In the genomic region with DNA sequence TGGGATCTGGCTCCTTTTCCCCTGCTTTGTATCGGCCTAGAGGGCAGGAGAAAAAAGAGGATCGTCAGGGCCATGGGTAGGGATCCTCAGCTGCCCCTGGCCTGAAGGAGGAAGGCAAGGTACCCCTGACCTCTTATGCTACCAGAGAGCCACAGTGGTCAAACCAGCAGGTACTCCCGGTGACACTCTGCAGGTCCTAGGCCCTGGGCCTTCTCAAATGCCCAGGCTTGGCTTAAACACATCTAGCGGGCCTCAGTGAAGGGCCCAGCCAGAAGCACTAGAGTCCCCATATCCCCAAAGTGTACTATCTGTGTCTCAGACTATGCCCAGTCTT, we compare ENCODE assay signal across 14 cellular contexts. TPM values are rescaled to one million over a fixed set of nuclear protein-coding genes. Genes with fewer than 3 reads are reported as not detected.
A peak's percentile ranks its signal among the peaks of the same experiment; 100 is the strongest.
DNase-seq lines count a peak whose midpoint lies in the region; ATAC-seq and TF ChIP-seq lines count a peak whose summit lies in the region.
"Had no signal": no experiment of that assay in that cellular context is flagged by ENCODE, and none has a peak within 500 bp of the region (broad histone marks: within the 10 kb centered on the region; RNA-seq: fewer than 3 reads in every experiment).

No MANE protein-coding gene starts in this region.

- TF ChIP-seq EP300 in stomach (IDR thresholded peaks at IDR 0.05) = no peak

- H3K9me3 Mint-ChIP-seq in GM23338 = no peaks in the 10 kb centered on the region

- H3F3A ChIP-seq in GM23338 (replicated peaks; ENCODE audit: low read depth) = no peaks in the 10 kb centered on the region

- H3K79me2 ChIP-seq in GM23338 (replicated peaks; ENCODE audit: insufficient read depth) = 0 out of 2 replicates have a peak, but pooled peaks cover 5% of the 10 kb centered on the region

- H4K20me1 ChIP-seq in GM23338 (replicated peaks; ENCODE audit: insufficient read depth) = peaks cover 3% of the 10 kb centered on the region; the same call in 1 of the 2 replicates

- H3K27me3 Mint-ChIP-seq in T-helper 17 cell (no peaks in the 10 kb centered on the region), GM23338 (ENCODE audit: insufficient read depth, low read depth, poor library complexity) (peaks cover 18% of the 10 kb centered on the region)

- no peak overlapping the region for H2AFZ ChIP-seq in GM23338

- TF ChIP-seq CTCF in stomach (IDR thresholded peaks at IDR 0.05) (no peak), GM23338 (conservative IDR thresholded peaks at IDR 0.05; ENCODE audit: low read depth in 2 of 2) (no peak)

- DNase-seq in activated CD8-positive, alpha-beta memory T cell treated with anti-CD3 and anti-CD28 coated beads for 24 hours = peak; percentile 60
- no peak for DNase-seq in activated CD8-positive, alpha-beta memory T cell treated with anti-CD3 and anti-CD28 coated beads, Interleukin-2, amount 50 U/mL, for 48 hours
- DNase-seq in T-helper 17 cell = peak in 2 of 3 donors; percentile 3 to 6
- DNase-seq in islet precursor cell = peak; percentile 20
- no peak for DNase-seq in stomach
- DNase-seq in GM23338 (ENCODE audit: low spot score) = no peak
- no peak for DNase-seq in SKM-1 (lab: John Stamatoyannopoulos, UW; ENCODE audit: unreplicated experiment)
- DNase-seq: hypothalamus, NCI-H1092 treated with DMSO at 0.1 percent for 48 hours, NCI-H524 treated with DMSO at 0.1 percent for 48 hours had no signal

- no peaks in the 10 kb centered on the region for H3K27me3 ChIP-seq in stomach
- H3K27me3 ChIP-seq in GM23338 (ENCODE audit: insufficient read depth) = peaks cover 17% of the 10 kb centered on the region
- H3K27me3 ChIP-seq: SJSA1 had no signal

- ATAC-seq in T-helper 17 cell (no peak), GM23338 (no peak), HG03025 (IDR thresholded peaks at IDR 0.05; ENCODE audit: low FRiP score, unreplicated experiment) (no peak)

- H3K27ac Mint-ChIP-seq in T-helper 17 cell = peak overlapping the region; percentile 100
- no peak overlapping the region for H3K27ac Mint-ChIP-seq in GM23338

- WGBS in stomach, 5 donors = 72 to 100% (median 82%) methylated on average over 2 to 4 of the region's 4 CpGs

- peak overlapping the region in 4 of 5 donors; percentile 43 to 97 (median 94) for H3K27ac ChIP-seq in stomach
- no peak overlapping the region for H3K27ac ChIP-seq in GM23338 (ENCODE audit: low read depth)
- H3K27ac ChIP-seq: SJSA1 had no signal

- H3K36me3 ChIP-seq in stomach = peaks cover 55 to 76% (median 60%) of the 10 kb centered on the region in 4 donors
- H3K36me3 ChIP-seq in GM23338 (ENCODE audit: insufficient read depth) = no peaks in the 10 kb centered on the region

- H3K4me1 Mint-ChIP-seq in T-helper 17 cell (peaks cover 59% of the 10 kb centered on the region), GM23338 (peaks cover 19% of the 10 kb centered on the region)

- TF ChIP-seq POLR2A in stomach (IDR thresholded peaks at IDR 0.05) = no peak

- H3K4me1 ChIP-seq in stomach = peaks cover 48 to 82% (median 70%) of the 10 kb centered on the region in 4 donors
- peaks cover 7% of the 10 kb centered on the region for H3K4me1 ChIP-seq in GM23338 (ENCODE audit: insufficient read depth)

- H3K4me3 Mint-ChIP-seq in T-helper 17 cell (peak overlapping the region; percentile 95), GM23338 (no peak overlapping the region)

- H3K4me3 ChIP-seq in stomach = peak overlapping the region in 2 of 4 donors; percentile 87 to 96
- no peak overlapping the region for H3K4me3 ChIP-seq in GM23338
- H3K4me3 ChIP-seq: SJSA1, smooth muscle cell had no signal

- peaks cover 14% of the 10 kb centered on the region for H3K36me3 Mint-ChIP-seq in T-helper 17 cell (ENCODE audit: low read depth)
- H3K36me3 Mint-ChIP-seq in GM23338 (ENCODE audit: low read depth) = peaks cover 20% of the 10 kb centered on the region

- intact Hi-C loops in stomach (cut with DNase I; ENCODE audit: low total_unique reads) = loop anchor here (5.0 kb wide), 1 partner anchor 70 kb away; no protein-coding TSS in a partner anchor

- no peaks in the 10 kb centered on the region for H3K9me2 ChIP-seq in GM23338 (ENCODE audit: insufficient read depth)

- H3K9me3 ChIP-seq in T-helper 17 cell (ENCODE audit: control insufficient read depth, low read length, poor library complexity, severe bottlenecking) (no peaks in the 10 kb centered on the region), stomach (no peaks in the 10 kb centered on the region)
- H3K9me3 ChIP-seq: SJSA1 had no signal

- no peak overlapping the region for H3K4me2 ChIP-seq in GM23338
- H3K4me2 ChIP-seq: smooth muscle cell had no signal

TF ChIP-seq in GM23338, 12 proteins besides CTCF, POLR2A, EP300 and RAD21 (continues in another document):
- TF ChIP-seq STAT1 (IDR thresholded peaks at IDR 0.05; ENCODE audit: unreplicated experiment) = no peak
- TF ChIP-seq POLR2AphosphoS5 (IDR thresholded peaks at IDR 0.05; ENCODE audit: low read depth) = no peak
- no peak for TF ChIP-seq JUNB (IDR thresholded peaks at IDR 0.05; ENCODE audit: unreplicated experiment)
- no peak for TF ChIP-seq NANOG (IDR thresholded peaks at IDR 0.05; ENCODE audit: borderline replicate concordance)
- TF ChIP-seq, protein P1, sequence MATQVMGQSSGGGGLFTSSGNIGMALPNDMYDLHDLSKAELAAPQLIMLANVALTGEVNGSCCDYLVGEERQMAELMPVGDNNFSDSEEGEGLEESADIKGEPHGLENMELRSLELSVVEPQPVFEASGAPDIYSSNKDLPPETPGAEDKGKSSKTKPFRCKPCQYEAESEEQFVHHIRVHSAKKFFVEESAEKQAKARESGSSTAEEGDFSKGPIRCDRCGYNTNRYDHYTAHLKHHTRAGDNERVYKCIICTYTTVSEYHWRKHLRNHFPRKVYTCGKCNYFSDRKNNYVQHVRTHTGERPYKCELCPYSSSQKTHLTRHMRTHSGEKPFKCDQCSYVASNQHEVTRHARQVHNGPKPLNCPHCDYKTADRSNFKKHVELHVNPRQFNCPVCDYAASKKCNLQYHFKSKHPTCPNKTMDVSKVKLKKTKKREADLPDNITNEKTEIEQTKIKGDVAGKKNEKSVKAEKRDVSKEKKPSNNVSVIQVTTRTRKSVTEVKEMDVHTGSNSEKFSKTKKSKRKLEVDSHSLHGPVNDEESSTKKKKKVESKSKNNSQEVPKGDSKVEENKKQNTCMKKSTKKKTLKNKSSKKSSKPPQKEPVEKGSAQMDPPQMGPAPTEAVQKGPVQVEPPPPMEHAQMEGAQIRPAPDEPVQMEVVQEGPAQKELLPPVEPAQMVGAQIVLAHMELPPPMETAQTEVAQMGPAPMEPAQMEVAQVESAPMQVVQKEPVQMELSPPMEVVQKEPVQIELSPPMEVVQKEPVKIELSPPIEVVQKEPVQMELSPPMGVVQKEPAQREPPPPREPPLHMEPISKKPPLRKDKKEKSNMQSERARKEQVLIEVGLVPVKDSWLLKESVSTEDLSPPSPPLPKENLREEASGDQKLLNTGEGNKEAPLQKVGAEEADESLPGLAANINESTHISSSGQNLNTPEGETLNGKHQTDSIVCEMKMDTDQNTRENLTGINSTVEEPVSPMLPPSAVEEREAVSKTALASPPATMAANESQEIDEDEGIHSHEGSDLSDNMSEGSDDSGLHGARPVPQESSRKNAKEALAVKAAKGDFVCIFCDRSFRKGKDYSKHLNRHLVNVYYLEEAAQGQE (IDR thresholded peaks at IDR 0.05; ENCODE audit: unreplicated experiment) = no peak
- no peak for TF ChIP-seq CREB1 (CRISPR knock-in tag; IDR thresholded peaks at IDR 0.05; ENCODE audit: low read depth)
- no peak for TF ChIP-seq ETS1 (IDR thresholded peaks at IDR 0.05)
- no peak for TF ChIP-seq EZH2phosphoT487 (IDR thresholded peaks at IDR 0.05; ENCODE audit: unreplicated experiment)
- TF ChIP-seq ZNF331 (CRISPR knock-in tag; IDR thresholded peaks at IDR 0.05; ENCODE audit: low read depth) = no peak

RNA-seq across cellular contexts. Expression of gene IRF1, which starts 3.5 kb away (rescaled TPM):
- total RNA-seq in T-helper 17 cell (100 to 1,000 TPM; 590 to 639 TPM), stomach (100 to 1,000 TPM in 2 of 5 donors, 10 to 100 TPM in 3; 18.0 to 256 (median 91.5) TPM)
- polyA plus RNA-seq in stomach (10 to 100 TPM; 17.1 to 80.2 (median 49.1) TPM), GM23338 (2016; fragmentation: Nextera tagmentation; extraction: Ambion mirVana) (8.6 and 9.1 TPM in 2 replicates)
- 6.4 and 6.9 TPM in 2 replicates for total RNA-seq in GM23338 (2014; rRNA removed; shearing (Covaris generic))

RNA-seq across cellular contexts. Expression of gene IL5, which starts 56.3 kb away (rescaled TPM):
- total RNA-seq in T-helper 17 cell (not detected), stomach (not detected)
- polyA plus RNA-seq in stomach (not detected), GM23338 (2016; fragmentation: Nextera tagmentation; extraction: Ambion mirVana) (not detected in 2 replicates)
- total RNA-seq in GM23338 (2014; rRNA removed; shearing (Covaris generic)) = not detected in 2 replicates
- total RNA-seq: endothelial cell of umbilical vein, SJSA1, smooth muscle cell had no signal
- polyA plus RNA-seq: endothelial cell of umbilical vein, smooth muscle cell had no signal

Comparison
In these comparisons a context has a peak if more than half of its experiments do, and no peak if none do; other contexts are left out.
1. DNase-seq: peak in activated CD8-positive, alpha-beta memory T cell treated with anti-CD3 and anti-CD28 coated beads for 24 hours (single experiment), T-helper 17 cell (2 of 3) and islet precursor cell (single experiment); none in activated CD8-positive, alpha-beta memory T cell treated with anti-CD3 and anti-CD28 coated beads, Interleukin-2, amount 50 U/mL, for 48 hours (single experiment), stomach (single experiment), GM23338 (single experiment) and SKM-1 (single experiment).